ENCODE assay signal across 8 cellular contexts in the genomic region with DNA sequence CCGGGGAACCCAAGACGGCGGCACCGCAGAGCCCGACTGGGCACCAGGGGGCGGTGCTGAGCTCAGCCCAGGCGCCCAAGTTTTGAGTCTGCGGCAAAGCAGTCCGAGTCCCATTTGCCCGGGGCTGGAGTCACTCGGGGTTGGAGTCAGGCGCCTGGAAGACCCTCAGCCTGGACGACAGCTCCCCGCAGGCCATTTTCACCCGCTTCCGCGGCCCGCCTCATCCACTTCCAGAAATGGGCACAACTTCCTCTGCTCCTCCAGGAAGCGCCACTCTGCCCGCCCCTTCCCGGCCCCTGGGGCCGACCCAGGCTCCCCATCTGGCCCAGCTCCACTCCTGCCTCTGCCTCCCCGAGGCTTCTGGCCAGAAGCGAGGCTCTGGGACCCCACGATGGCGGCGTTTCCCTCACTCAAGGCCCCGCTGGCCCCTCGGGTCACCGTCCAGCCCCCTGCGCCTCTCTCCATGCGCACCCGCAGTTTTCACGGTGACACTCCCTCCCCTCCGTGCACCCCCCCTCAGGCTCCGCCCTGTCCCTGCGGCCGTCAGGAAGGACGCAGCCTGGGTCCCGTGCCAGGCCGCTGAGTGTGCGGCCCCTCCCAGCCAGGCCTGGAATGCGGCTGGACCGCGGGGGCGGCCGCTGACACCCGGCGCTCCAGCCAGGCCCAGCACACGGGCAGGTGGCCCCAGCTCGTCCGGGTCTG. TPM values are rescaled to one million over a fixed set of nuclear protein-coding genes. Genes with fewer than 3 reads are reported as not detected.
DNase-seq lines count a peak whose midpoint lies in the region; ATAC-seq and TF ChIP-seq lines count a peak whose summit lies in the region.

No MANE protein-coding gene starts in this region.

- peaks cover 5% of the 10 kb centered on the region for H3K9me1 ChIP-seq in IMR-90 (ENCODE audit: insufficient read depth, low read length)

- peak overlapping the region; percentile 98 for H3K4me3 Mint-ChIP-seq in activated T-helper 17 cell treated with anti-CD3 and anti-CD28 coated beads, Interleukin-2, amount 50 U/mL, for 72 hours
- peak overlapping the region; percentile 80 to 93 (median 89) for H3K4me3 Mint-ChIP-seq in naive B cell

- H3K9me3 Mint-ChIP-seq in activated T-helper 17 cell treated with anti-CD3 and anti-CD28 coated beads, Interleukin-2, amount 50 U/mL, for 72 hours = no peaks in the 10 kb centered on the region
- no peaks in the 10 kb centered on the region for H3K9me3 Mint-ChIP-seq in naive B cell

- H3K27ac Mint-ChIP-seq in activated T-helper 17 cell treated with anti-CD3 and anti-CD28 coated beads, Interleukin-2, amount 50 U/mL, for 72 hours = peak overlapping the region; percentile 77
- peak overlapping the region; percentile 49 to 94 (median 88) for H3K27ac Mint-ChIP-seq in naive B cell

- peak overlapping the region; percentile 100 for H2AFZ ChIP-seq in IMR-90 (replicated peaks; ENCODE audit: low read length, poor library complexity)

- peak overlapping the region; percentile 98 for H3K4ac ChIP-seq in IMR-90 (ENCODE audit: low read depth, low read length)

- H2BK15ac ChIP-seq in IMR-90 (ENCODE audit: low read depth, low read length) = peak overlapping the region; percentile 95; the same call in 2 of the 3 replicates

- peak overlapping the region; percentile 98 for H2BK120ac ChIP-seq in IMR-90 (ENCODE audit: low read depth, low read length)

- H2AK5ac ChIP-seq in IMR-90 (ENCODE audit: low read depth, low read length) = peak overlapping the region; percentile 89

- H4K5ac ChIP-seq in IMR-90 (ENCODE audit: low read depth, low read length) = peak overlapping the region; percentile 77

- in situ Hi-C loops in IMR-90 (cut with MboI; ENCODE audit: low sequenced_read_pairs) (no loop called here), Panc1 (cut with HindIII; ENCODE audit: low pct_unique_long_range_greater_than_20kb, low sequenced_read_pairs) (no loop called here)

- H4K91ac ChIP-seq in IMR-90 (ENCODE audit: insufficient read depth, low read depth, low read length) = peak overlapping the region; percentile 99

- TF ChIP-seq RAD21 in IMR-90 (IDR thresholded peaks at IDR 0.05; ENCODE audit: low read length) = peak; percentile 69

- DNase-seq in AG20443 (ENCODE audit: low spot score) = peak; percentile 95
- peak; percentile 92 for DNase-seq in IMR-90
- no peak for DNase-seq in Panc1 (ENCODE audit: low read depth, low spot score)
- DNase-seq in fibroblast of gingiva (ENCODE audit: low read depth) = peak; percentile 93
- DNase-seq in naive B cell = peak; percentile 80
- DNase-seq in stimulated activated naive CD4-positive, alpha-beta T cell (lab: John Stamatoyannopoulos, UW) = peak; percentile 60 to 85 (median 72)

- H3K27ac ChIP-seq in IMR-90 (ENCODE audit: insufficient read depth, low read length) = peak overlapping the region; percentile 97
- H3K27ac ChIP-seq in Panc1 (ENCODE audit: low read length) = peak overlapping the region; percentile 92

- CTCF ChIA-PET in IMR-90 (lab: Yijun Ruan, JAX) = interaction anchor here (0.6 to 1.8 kb wide), 6 partner anchors 8 to 160 kb away, joined by 3 to 8 read pairs (median 4); no protein-coding TSS in a partner anchor
- CTCF ChIA-PET in Panc1 (lab: Charles Lee) = interaction anchor here (0.5 to 0.7 kb wide), 5 partner anchors 28 to 188 kb away, joined by 3 to 5 read pairs (median 4); no protein-coding TSS in a partner anchor

- H3K79me1 ChIP-seq in IMR-90 (ENCODE audit: low read depth in 1 of 2, low read length in 2 of 2) = peaks cover 6 to 24% of the 10 kb centered on the region in 2 experiments; a peak in 2 of 4 replicates

- H3K4me1 Mint-ChIP-seq in activated T-helper 17 cell treated with anti-CD3 and anti-CD28 coated beads, Interleukin-2, amount 50 U/mL, for 72 hours = peaks cover 14% of the 10 kb centered on the region
- H3K4me1 Mint-ChIP-seq in naive B cell = peaks cover 25 to 43% (median 33%) of the 10 kb centered on the region in 3 donors

- TF ChIP-seq POLR2A in IMR-90 (IDR thresholded peaks at IDR 0.05; ENCODE audit: low read depth, low read length) = no peak; the same call in 1 of the 2 replicates

- H4K20me1 ChIP-seq in IMR-90 (ENCODE audit: insufficient read depth, low read length) = peaks cover 10% of the 10 kb centered on the region

- ATAC-seq in GM19023 (IDR thresholded peaks at IDR 0.05; ENCODE audit: unreplicated experiment) (peak; percentile 41), IMR-90 (ENCODE audit: low read depth) (peak; percentile 68), Panc1 (peak; percentile 83), naive B cell (ENCODE audit: low read depth in 2 of 2) (peak; percentile 56 to 59)
- peak; percentile 60 for ATAC-seq in activated T-helper 17 cell treated with anti-CD3 and anti-CD28 coated beads, Interleukin-2, amount 50 U/mL, for 72 hours (replicated peaks)

- intact Hi-C loops in IMR-90 (cut with micrococcal nuclease) = loop anchor here (1.0 to 10.0 kb wide), 5 partner anchors 43 to 226 kb away; partner anchors contain the start of genes C19orf47 and PLD3
- intact Hi-C loops in Panc1 (cut with micrococcal nuclease; ENCODE audit: unreplicated experiment) = no loop called here

- POLR2A ChIA-PET in IMR-90 (lab: Charles Lee; ENCODE audit: unreplicated experiment) = interaction anchor here (0.5 to 0.8 kb wide), 5 partner anchors 10 to 194 kb away, joined by 3 read pairs; no protein-coding TSS in a partner anchor
- POLR2A ChIA-PET in Panc1 (lab: Charles Lee) = interaction anchor here (0.7 to 0.8 kb wide), 2 partner anchors 185 to 264 kb away, joined by 7 to 11 read pairs; no protein-coding TSS in a partner anchor

- H4K8ac ChIP-seq in IMR-90 (ENCODE audit: low read depth in 2 of 2, low read length in 2 of 2) = peak overlapping the region; percentile 89 to 99

- H3K4me3 ChIP-seq in IMR-90 (ENCODE audit: insufficient read depth, low read depth, low read length) = peak overlapping the region; percentile 52
- H3K4me3 ChIP-seq in Panc1 (ENCODE audit: low read depth in 2 of 2, low read length in 2 of 2) = peak overlapping the region; percentile 53 to 64

- BruUV-seq in IMR-90 (replicated peaks; lab: Mats Ljungman, UMichigan) (no TSS peak), Panc1 (replicated peaks; lab: Mats Ljungman, UMichigan) (no TSS peak)

- H3K23ac ChIP-seq in IMR-90 (ENCODE audit: low read depth, low read length) = peak overlapping the region; percentile 99

- H2BK5ac ChIP-seq in IMR-90 (ENCODE audit: low read depth, low read length, poor library complexity, severe bottlenecking) = peak overlapping the region; percentile 98

- H3K36me3 Mint-ChIP-seq in activated T-helper 17 cell treated with anti-CD3 and anti-CD28 coated beads, Interleukin-2, amount 50 U/mL, for 72 hours (ENCODE audit: low read depth) = peaks cover 47% of the 10 kb centered on the region
- H3K36me3 Mint-ChIP-seq in naive B cell = no peaks in the 10 kb centered on the region

- H3K36me3 ChIP-seq in IMR-90 (ENCODE audit: control insufficient read depth, insufficient read depth, low read length) (peaks cover 12% of the 10 kb centered on the region), Panc1 (ENCODE audit: control insufficient read depth, insufficient read depth, low read length) (peaks cover 4% of the 10 kb centered on the region; the same call in 1 of the 2 replicates)

- H3K4me2 ChIP-seq in IMR-90 (ENCODE audit: low read depth, low read length) = peak overlapping the region; percentile 67

- peak overlapping the region; percentile 85 for H3K9ac ChIP-seq in IMR-90 (ENCODE audit: low read depth, low read length)

- peak overlapping the region; percentile 96 for H3K56ac ChIP-seq in IMR-90 (ENCODE audit: extremely low read depth, insufficient read depth, low read length)

- peak overlapping the region; percentile 81 for H3K18ac ChIP-seq in IMR-90 (ENCODE audit: low read depth, low read length)

- dilution Hi-C loops in IMR-90 (cut with HindIII; ENCODE audit: low sequenced_read_pairs, unreplicated experiment) = no loop called here

- H3K4me1 ChIP-seq in IMR-90 (ENCODE audit: control insufficient read depth, insufficient read depth, low read length) (peaks cover 9% of the 10 kb centered on the region), Panc1 (ENCODE audit: control insufficient read depth, insufficient read depth, low read length) (peaks cover 36% of the 10 kb centered on the region)

- TF ChIP-seq CTCF in IMR-90 (conservative IDR thresholded peaks at IDR 0.05; ENCODE audit: low read depth, low read length) (peak; percentile 91), Panc1 (IDR thresholded peaks at IDR 0.05) (peak; percentile 95)

- H3K9me3 ChIP-seq in IMR-90 (ENCODE audit: control insufficient read depth, insufficient read depth, low read length) (no peaks in the 10 kb centered on the region), Panc1 (ENCODE audit: control insufficient read depth, insufficient read depth, low read depth, low read length) (no peaks in the 10 kb centered on the region)

- peak overlapping the region; percentile 78; the same call in 1 of the 2 replicates for H2BK20ac ChIP-seq in IMR-90 (ENCODE audit: low read depth, low read length)

- 2% methylated on average over 27 of the region's 52 CpGs; no CpG with 5 or more reads in 1 of the 2 experiments for WGBS in IMR-90 (ENCODE audit: extremely low coverage in 2 of 2, insufficient read length in 1 of 2), 2 experiments

- H3K27me3 ChIP-seq in IMR-90 (ENCODE audit: control insufficient read depth, insufficient read depth, low read length) (no peaks in the 10 kb centered on the region), Panc1 (ENCODE audit: control insufficient read depth, insufficient read depth, low read length) (no peaks in the 10 kb centered on the region)

- H3K14ac ChIP-seq in IMR-90 (replicated peaks; ENCODE audit: low read depth, low read length) = peak overlapping the region; percentile 99

- H2AK9ac ChIP-seq in IMR-90 (replicated peaks; ENCODE audit: low read depth, low read length, poor library complexity) = peak overlapping the region; percentile 89

- no peaks in the 10 kb centered on the region for H3K27me3 Mint-ChIP-seq in activated T-helper 17 cell treated with anti-CD3 and anti-CD28 coated beads, Interleukin-2, amount 50 U/mL, for 72 hours
- H3K27me3 Mint-ChIP-seq in naive B cell = peaks cover 0 to 10% (median 0%) of the 10 kb centered on the region in 3 donors

RNA-seq across cellular contexts. Expression of gene SERTAD1, which starts 4.9 kb away (rescaled TPM):
- 25.6 and 27.4 TPM in 2 replicates for total RNA-seq in IMR-90 (2012; rRNA removed)
- polyA plus RNA-seq in IMR-90 (2012; rRNA removed) = 21.1 and 29.5 TPM in 2 replicates
- 44.7 and 59.8 TPM in 2 replicates for polyA plus RNA-seq in IMR-90 (2012; cell fraction: cytosol; rRNA removed)
- 12.6 and 23.7 TPM in 2 replicates for polyA plus RNA-seq in IMR-90 (2012; cell fraction: nucleus; rRNA removed; ENCODE audit: low replicate concordance)
- total RNA-seq in Panc1 (2021; ENCODE audit: unreplicated experiment) = 13.4 TPM
- polyA plus RNA-seq in Panc1 (2012; ENCODE audit: insufficient read length) = 13.7 TPM
- total RNA-seq in activated T-helper 17 cell treated with anti-CD3 and anti-CD28 coated beads, Interleukin-2, amount 50 U/mL, for 72 hours = 10 to 100 TPM; 14.3 to 34.4 TPM
- 10 to 100 TPM in 4 of 6 donors, 1 to 10 TPM in 2; 8.7 to 23.0 (median 13.0) TPM for polyA plus RNA-seq in naive B cell (ENCODE audit: low read depth in 6 of 6)

RNA-seq across cellular contexts. Expression of gene PRX, which starts 7.7 kb away (rescaled TPM):
- total RNA-seq in IMR-90 (2012; rRNA removed) (0.83 and 0.90 TPM in 2 replicates), Panc1 (2021; ENCODE audit: unreplicated experiment) (3.4 TPM)
- polyA plus RNA-seq in IMR-90 (2012; rRNA removed) (1.7 and 1.8 TPM in 2 replicates), naive B cell (ENCODE audit: low read depth in 6 of 6) (under 1 TPM in 4 of 6 donors, not detected in 2; 0.05 to 0.38 (median 0.23) TPM)
- 1.5 and 1.8 TPM in 2 replicates for polyA plus RNA-seq in IMR-90 (2012; cell fraction: cytosol; rRNA removed)
- 1.7 and 2.9 TPM in 2 replicates for polyA plus RNA-seq in IMR-90 (2012; cell fraction: nucleus; rRNA removed; ENCODE audit: low replicate concordance)
- 4.0 TPM for polyA plus RNA-seq in Panc1 (2012; ENCODE audit: insufficient read length)
- total RNA-seq in activated T-helper 17 cell treated with anti-CD3 and anti-CD28 coated beads, Interleukin-2, amount 50 U/mL, for 72 hours = 1 to 10 TPM in 1 of 2 donors, under 1 TPM in 1; 0.82 to 1.3 TPM

RNA-seq across cellular contexts. Expression of gene SERTAD3, which starts 23.2 kb away (rescaled TPM):
- 23.3 and 25.6 TPM in 2 replicates for total RNA-seq in IMR-90 (2012; rRNA removed)
- 17.9 and 20.5 TPM in 2 replicates for polyA plus RNA-seq in IMR-90 (2012; rRNA removed)
- polyA plus RNA-seq in IMR-90 (2012; cell fraction: cytosol; rRNA removed) = 11.3 and 12.1 TPM in 2 replicates
- 9.0 and 10.8 TPM in 2 replicates for polyA plus RNA-seq in IMR-90 (2012; cell fraction: nucleus; rRNA removed; ENCODE audit: low replicate concordance)
- total RNA-seq in Panc1 (2021; ENCODE audit: unreplicated experiment) = 35.7 TPM
- polyA plus RNA-seq in Panc1 (2012; ENCODE audit: insufficient read length) = 39.6 TPM
- total RNA-seq in activated T-helper 17 cell treated with anti-CD3 and anti-CD28 coated beads, Interleukin-2, amount 50 U/mL, for 72 hours = 10 to 100 TPM; 14.3 to 23.9 TPM
- polyA plus RNA-seq in naive B cell (ENCODE audit: low read depth in 6 of 6) = 10 to 100 TPM in 5 of 6 donors, 1 to 10 TPM in 1; 9.8 to 17.6 (median 13.3) TPM

RNA-seq across cellular contexts. Expression of gene HIPK4, which starts 30.9 kb away (rescaled TPM):
- total RNA-seq in IMR-90 (2012; rRNA removed) = 0.18 and 0.28 TPM in 2 replicates
- 0.11 and 0.12 TPM in 2 replicates for polyA plus RNA-seq in IMR-90 (2012; rRNA removed)
- polyA plus RNA-seq in IMR-90 (2012; cell fraction: cytosol; rRNA removed) = 0.17 and 0.27 TPM in 2 replicates
- 0.19 and 0.48 TPM in 2 replicates for polyA plus RNA-seq in IMR-90 (2012; cell fraction: nucleus; rRNA removed; ENCODE audit: low replicate concordance)
- total RNA-seq in Panc1 (2021; ENCODE audit: unreplicated experiment) = 0.13 TPM
- 0.15 TPM for polyA plus RNA-seq in Panc1 (2012; ENCODE audit: insufficient read length)
- total RNA-seq in activated T-helper 17 cell treated with anti-CD3 and anti-CD28 coated beads, Interleukin-2, amount 50 U/mL, for 72 hours = not detected
- not detected for polyA plus RNA-seq in naive B cell (ENCODE audit: low read depth in 6 of 6)

RNA-seq across cellular contexts. Expression of gene BLVRB, which starts 44.6 kb away (rescaled TPM):
- total RNA-seq in IMR-90 (2012; rRNA removed) (65.2 and 67.5 TPM in 2 replicates), Panc1 (2021; ENCODE audit: unreplicated experiment) (45.6 TPM)
- polyA plus RNA-seq in IMR-90 (2012; rRNA removed) (102 and 113 TPM in 2 replicates), naive B cell (ENCODE audit: low read depth in 6 of 6) (10 to 100 TPM in 5 of 6 donors, 1 to 10 TPM in 1; 5.3 to 35.3 (median 24.5) TPM)
- polyA plus RNA-seq in IMR-90 (2012; cell fraction: cytosol; rRNA removed) = 102 and 191 TPM in 2 replicates
- polyA plus RNA-seq in IMR-90 (2012; cell fraction: nucleus; rRNA removed; ENCODE audit: low replicate concordance) = 34.9 and 86.3 TPM in 2 replicates
- 105 TPM for polyA plus RNA-seq in Panc1 (2012; ENCODE audit: insufficient read length)
- 10 to 100 TPM; 27.1 to 55.5 TPM for total RNA-seq in activated T-helper 17 cell treated with anti-CD3 and anti-CD28 coated beads, Interleukin-2, amount 50 U/mL, for 72 hours
